1 cellular context compared by ENCODE assay signal in the genomic region with DNA sequence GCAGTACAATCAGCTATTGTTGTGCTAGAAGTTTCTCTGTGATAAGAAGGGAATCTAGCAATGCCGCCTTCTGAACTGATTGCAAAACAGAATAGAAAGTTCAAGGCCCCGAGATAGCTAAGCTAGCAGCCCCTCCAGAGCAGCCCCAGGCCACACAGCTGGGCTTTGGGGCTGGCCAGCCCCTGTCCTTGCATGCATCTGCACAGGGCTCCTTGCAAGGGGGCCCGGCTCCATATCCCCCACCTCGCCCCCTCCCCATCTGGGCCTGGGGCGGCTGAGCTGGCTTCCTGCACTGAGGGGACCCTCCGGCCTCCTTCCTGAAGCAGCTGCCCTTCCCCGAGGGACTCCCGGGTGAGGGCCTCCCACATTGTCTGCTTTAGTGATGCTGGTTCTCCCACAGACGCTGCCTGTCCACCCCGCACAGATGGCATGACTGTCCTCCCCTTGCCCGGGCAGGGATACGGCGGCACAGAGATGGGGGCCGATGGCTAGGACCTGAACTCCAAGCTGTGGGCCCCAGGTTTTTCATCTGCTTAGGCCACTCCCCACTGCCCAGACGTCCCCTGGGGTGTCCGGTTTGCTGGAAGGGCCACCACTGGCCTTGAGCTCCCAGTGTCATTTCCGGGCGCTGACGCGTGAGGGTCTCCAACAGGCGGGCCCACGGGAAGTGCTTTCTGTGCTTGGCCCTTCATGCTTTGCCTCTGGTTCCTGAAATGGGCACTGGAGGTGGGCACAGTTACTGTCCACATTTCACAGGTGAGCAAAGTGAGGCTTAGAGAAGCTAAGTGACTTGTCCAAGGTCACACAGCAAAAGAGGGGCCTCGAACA.
TF ChIP-seq lines count a peak whose summit lies in the region.

No MANE protein-coding gene starts in this region.

TF ChIP-seq in HepG2, 621 proteins besides CTCF, POLR2A, EP300 and RAD21 (continued from another document and continues in another):
- TF ChIP-seq, protein P1, sequence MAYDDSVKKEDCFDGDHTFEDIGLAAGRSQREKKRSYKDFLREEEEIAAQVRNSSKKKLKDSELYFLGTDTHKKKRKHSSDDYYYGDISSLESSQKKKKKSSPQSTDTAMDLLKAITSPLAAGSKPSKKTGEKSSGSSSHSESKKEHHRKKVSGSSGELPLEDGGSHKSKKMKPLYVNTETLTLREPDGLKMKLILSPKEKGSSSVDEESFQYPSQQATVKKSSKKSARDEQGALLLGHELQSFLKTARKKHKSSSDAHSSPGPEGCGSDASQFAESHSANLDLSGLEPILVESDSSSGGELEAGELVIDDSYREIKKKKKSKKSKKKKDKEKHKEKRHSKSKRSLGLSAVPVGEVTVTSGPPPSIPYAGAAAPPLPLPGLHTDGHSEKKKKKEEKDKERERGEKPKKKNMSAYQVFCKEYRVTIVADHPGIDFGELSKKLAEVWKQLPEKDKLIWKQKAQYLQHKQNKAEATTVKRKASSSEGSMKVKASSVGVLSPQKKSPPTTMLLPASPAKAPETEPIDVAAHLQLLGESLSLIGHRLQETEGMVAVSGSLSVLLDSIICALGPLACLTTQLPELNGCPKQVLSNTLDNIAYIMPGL (CRISPR knock-in tag; IDR thresholded peaks at IDR 0.05; ENCODE audit: borderline replicate concordance in 1 of 2, low read depth in 1 of 2), result peak in 1 of 2 experiments; percentile 18; a peak in 1 of 4 replicates
- peak; percentile 68; the same call in 1 of the 2 replicates for TF ChIP-seq ZNF292 (CRISPR knock-in tag; IDR thresholded peaks at IDR 0.05; ENCODE audit: borderline replicate concordance, low read depth)
- peak; percentile 30; the same call in 1 of the 2 replicates for TF ChIP-seq KMT2A (CRISPR knock-in tag; IDR thresholded peaks at IDR 0.05)
- TF ChIP-seq, protein P2, sequence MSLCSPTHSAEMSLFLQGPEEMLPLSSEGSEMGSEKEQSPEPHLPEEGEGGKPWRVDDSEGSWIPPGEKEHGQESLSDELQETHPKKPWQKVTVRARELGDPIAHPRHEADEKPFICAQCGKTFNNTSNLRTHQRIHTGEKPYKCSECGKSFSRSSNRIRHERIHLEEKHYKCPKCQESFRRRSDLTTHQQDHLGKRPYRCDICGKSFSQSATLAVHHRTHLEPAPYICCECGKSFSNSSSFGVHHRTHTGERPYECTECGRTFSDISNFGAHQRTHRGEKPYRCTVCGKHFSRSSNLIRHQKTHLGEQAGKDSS (CRISPR knock-in tag; IDR thresholded peaks at IDR 0.05; ENCODE audit: borderline replicate concordance, low read depth), result peak; percentile 43; the same call in 1 of the 2 replicates
- no peak for TF ChIP-seq ZNF101 (CRISPR knock-in tag; IDR thresholded peaks at IDR 0.05; ENCODE audit: borderline replicate concordance, low read depth)
- TF ChIP-seq ZNF556 (CRISPR knock-in tag; IDR thresholded peaks at IDR 0.05; ENCODE audit: borderline replicate concordance), result peak; percentile 45; the same call in 1 of the 2 replicates
- TF ChIP-seq ELF4 (CRISPR knock-in tag; IDR thresholded peaks at IDR 0.05; ENCODE audit: borderline replicate concordance), result no peak
- TF ChIP-seq HIC2 (CRISPR knock-in tag; IDR thresholded peaks at IDR 0.05; ENCODE audit: low read depth), result 0 out of 2 replicates have a peak, but pooled peaks have one; percentile 41
- no peak for TF ChIP-seq SP1 (IDR thresholded peaks at IDR 0.05)
- TF ChIP-seq SP1 (CRISPR knock-in tag; IDR thresholded peaks at IDR 0.05), result no peak; the same call in 1 of the 2 replicates
- no peak for TF ChIP-seq SIN3B (IDR thresholded peaks at IDR 0.05; ENCODE audit: low read length)
- TF ChIP-seq PTBP1 (IDR thresholded peaks at IDR 0.05; ENCODE audit: low read depth, low read length, poor library complexity, severe bottlenecking), result no peak
- TF ChIP-seq SRSF9 (IDR thresholded peaks at IDR 0.05; ENCODE audit: borderline replicate concordance, insufficient read depth, low read depth, low read length, poor library complexity, severe bottlenecking), result no peak
- TF ChIP-seq ZNF331 (CRISPR knock-in tag; IDR thresholded peaks at IDR 0.05), result peak; percentile 43; the same call in 1 of the 2 replicates
- peak; percentile 48; the same call in 1 of the 2 replicates for TF ChIP-seq DMAP1 (CRISPR knock-in tag; IDR thresholded peaks at IDR 0.05)
- TF ChIP-seq ZSCAN21 (CRISPR knock-in tag; IDR thresholded peaks at IDR 0.05; ENCODE audit: borderline replicate concordance), result no peak
- peak; percentile 65 for TF ChIP-seq THAP11 (CRISPR knock-in tag; IDR thresholded peaks at IDR 0.05)
- 0 out of 2 replicates have a peak, but pooled peaks have one; percentile 69 for TF ChIP-seq ZNF468 (CRISPR knock-in tag; IDR thresholded peaks at IDR 0.05)
- no peak for TF ChIP-seq ZC3H13 (CRISPR knock-in tag; IDR thresholded peaks at IDR 0.05)
- no peak for TF ChIP-seq PLRG1 (conservative IDR thresholded peaks at IDR 0.05)
- TF ChIP-seq, protein P3, sequence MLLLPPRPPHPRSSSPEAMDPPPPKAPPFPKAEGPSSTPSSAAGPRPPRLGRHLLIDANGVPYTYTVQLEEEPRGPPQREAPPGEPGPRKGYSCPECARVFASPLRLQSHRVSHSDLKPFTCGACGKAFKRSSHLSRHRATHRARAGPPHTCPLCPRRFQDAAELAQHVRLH (CRISPR knock-in tag; IDR thresholded peaks at IDR 0.05; ENCODE audit: borderline replicate concordance, low read depth), result 0 out of 2 replicates have a peak, but pooled peaks have one; percentile 35
- TF ChIP-seq ARNTL (CRISPR knock-in tag; IDR thresholded peaks at IDR 0.05), result peak; percentile 16; the same call in 1 of the 2 replicates
- peak; percentile 60; the same call in 1 of the 2 replicates for TF ChIP-seq ETV5 (CRISPR knock-in tag; IDR thresholded peaks at IDR 0.05; ENCODE audit: borderline replicate concordance)
- TF ChIP-seq, protein P4, sequence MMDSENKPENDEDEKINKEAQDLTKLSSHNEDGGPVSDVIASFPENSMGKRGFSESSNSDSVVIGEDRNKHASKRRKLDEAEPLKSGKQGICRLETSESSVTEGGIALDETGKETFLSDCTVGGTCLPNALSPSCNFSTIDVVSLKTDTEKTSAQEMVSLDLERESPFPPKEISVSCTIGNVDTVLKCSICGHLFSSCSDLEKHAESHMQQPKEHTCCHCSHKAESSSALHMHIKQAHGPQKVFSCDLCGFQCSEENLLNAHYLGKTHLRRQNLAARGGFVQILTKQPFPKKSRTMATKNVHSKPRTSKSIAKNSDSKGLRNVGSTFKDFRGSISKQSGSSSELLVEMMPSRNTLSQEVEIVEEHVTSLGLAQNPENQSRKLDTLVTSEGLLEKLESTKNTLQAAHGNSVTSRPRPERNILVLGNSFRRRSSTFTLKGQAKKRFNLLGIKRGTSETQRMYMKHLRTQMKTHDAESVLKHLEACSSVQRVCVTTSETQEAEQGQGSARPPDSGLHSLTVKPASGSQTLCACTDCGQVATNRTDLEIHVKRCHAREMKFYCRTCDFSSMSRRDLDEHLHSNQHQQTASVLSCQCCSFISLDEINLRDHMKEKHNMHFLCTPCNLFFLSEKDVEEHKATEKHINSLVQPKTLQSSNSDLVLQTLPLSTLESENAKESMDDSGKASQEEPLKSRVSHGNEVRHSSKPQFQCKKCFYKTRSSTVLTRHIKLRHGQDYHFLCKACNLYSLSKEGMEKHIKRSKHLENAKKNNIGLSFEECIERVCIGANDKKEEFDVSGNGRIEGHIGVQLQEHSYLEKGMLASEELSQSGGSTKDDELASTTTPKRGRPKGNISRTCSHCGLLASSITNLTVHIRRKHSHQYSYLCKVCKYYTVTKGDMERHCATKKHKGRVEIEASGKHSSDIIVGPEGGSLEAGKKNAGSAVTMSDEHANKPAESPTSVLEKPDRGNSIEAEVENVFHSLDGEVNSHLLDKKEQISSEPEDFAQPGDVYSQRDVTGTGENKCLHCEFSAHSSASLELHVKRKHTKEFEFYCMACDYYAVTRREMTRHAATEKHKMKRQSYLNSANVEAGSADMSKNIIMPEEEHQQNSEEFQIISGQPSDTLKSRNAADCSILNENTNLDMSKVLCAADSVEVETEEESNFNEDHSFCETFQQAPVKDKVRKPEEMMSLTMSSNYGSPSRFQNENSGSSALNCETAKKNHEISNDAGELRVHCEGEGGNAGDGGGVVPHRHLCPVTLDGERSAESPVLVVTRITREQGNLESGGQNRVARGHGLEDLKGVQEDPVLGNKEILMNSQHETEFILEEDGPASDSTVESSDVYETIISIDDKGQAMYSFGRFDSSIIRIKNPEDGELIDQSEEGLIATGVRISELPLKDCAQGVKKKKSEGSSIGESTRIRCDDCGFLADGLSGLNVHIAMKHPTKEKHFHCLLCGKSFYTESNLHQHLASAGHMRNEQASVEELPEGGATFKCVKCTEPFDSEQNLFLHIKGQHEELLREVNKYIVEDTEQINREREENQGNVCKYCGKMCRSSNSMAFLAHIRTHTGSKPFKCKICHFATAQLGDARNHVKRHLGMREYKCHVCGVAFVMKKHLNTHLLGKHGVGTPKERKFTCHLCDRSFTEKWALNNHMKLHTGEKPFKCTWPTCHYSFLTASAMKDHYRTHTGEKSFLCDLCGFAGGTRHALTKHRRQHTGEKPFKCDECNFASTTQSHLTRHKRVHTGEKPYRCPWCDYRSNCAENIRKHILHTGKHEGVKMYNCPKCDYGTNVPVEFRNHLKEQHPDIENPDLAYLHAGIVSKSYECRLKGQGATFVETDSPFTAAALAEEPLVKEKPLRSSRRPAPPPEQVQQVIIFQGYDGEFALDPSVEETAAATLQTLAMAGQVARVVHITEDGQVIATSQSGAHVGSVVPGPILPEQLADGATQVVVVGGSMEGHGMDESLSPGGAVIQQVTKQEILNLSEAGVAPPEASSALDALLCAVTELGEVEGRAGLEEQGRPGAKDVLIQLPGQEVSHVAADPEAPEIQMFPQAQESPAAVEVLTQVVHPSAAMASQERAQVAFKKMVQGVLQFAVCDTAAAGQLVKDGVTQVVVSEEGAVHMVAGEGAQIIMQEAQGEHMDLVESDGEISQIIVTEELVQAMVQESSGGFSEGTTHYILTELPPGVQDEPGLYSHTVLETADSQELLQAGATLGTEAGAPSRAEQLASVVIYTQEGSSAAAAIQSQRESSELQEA (CRISPR knock-in tag; IDR thresholded peaks at IDR 0.05; ENCODE audit: not compliant biosample characterization), result no peak
- no peak for TF ChIP-seq FOXK1 (CRISPR knock-in tag; IDR thresholded peaks at IDR 0.05; ENCODE audit: borderline replicate concordance, low read depth)
- TF ChIP-seq ZNF136 (CRISPR knock-in tag; IDR thresholded peaks at IDR 0.05; ENCODE audit: low read depth), result no peak
- TF ChIP-seq HNF4G (IDR thresholded peaks at IDR 0.05; ENCODE audit: borderline replicate concordance, low read depth, low read length), result peak; percentile 85
- no peak; the same call in 1 of the 2 replicates for TF ChIP-seq HNF4G (CRISPR knock-in tag; IDR thresholded peaks at IDR 0.05; ENCODE audit: borderline replicate concordance, low read depth)
- TF ChIP-seq TSC22D2 (CRISPR knock-in tag; IDR thresholded peaks at IDR 0.05; ENCODE audit: borderline replicate concordance), result no peak
- 0 out of 2 replicates have a peak, but pooled peaks have one; percentile 4 for TF ChIP-seq YEATS2 (CRISPR knock-in tag; IDR thresholded peaks at IDR 0.05; ENCODE audit: borderline replicate concordance)
- peak; percentile 76; the same call in 1 of the 2 replicates for TF ChIP-seq ZFP91 (CRISPR knock-in tag; IDR thresholded peaks at IDR 0.05; ENCODE audit: borderline replicate concordance)
- peak; percentile 32; the same call in 1 of the 2 replicates for TF ChIP-seq ZNF138 (CRISPR knock-in tag; IDR thresholded peaks at IDR 0.05; ENCODE audit: low read depth)
- TF ChIP-seq RAD51 (IDR thresholded peaks at IDR 0.05; ENCODE audit: borderline replicate concordance), result no peak
- TF ChIP-seq, protein P5, sequence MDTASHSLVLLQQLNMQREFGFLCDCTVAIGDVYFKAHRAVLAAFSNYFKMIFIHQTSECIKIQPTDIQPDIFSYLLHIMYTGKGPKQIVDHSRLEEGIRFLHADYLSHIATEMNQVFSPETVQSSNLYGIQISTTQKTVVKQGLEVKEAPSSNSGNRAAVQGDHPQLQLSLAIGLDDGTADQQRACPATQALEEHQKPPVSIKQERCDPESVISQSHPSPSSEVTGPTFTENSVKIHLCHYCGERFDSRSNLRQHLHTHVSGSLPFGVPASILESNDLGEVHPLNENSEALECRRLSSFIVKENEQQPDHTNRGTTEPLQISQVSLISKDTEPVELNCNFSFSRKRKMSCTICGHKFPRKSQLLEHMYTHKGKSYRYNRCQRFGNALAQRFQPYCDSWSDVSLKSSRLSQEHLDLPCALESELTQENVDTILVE (CRISPR knock-in tag; IDR thresholded peaks at IDR 0.05), result no peak
- TF ChIP-seq TAF1 (CRISPR knock-in tag; IDR thresholded peaks at IDR 0.05), result peak; percentile 92
- no peak; the same call in none of the 2 replicates for TF ChIP-seq ZC3H4 (CRISPR knock-in tag; IDR thresholded peaks at IDR 0.05; ENCODE audit: borderline replicate concordance)
- peak; percentile 82 for TF ChIP-seq ISL2 (CRISPR knock-in tag; IDR thresholded peaks at IDR 0.05)
- no peak for TF ChIP-seq ZUFSP (CRISPR knock-in tag; IDR thresholded peaks at IDR 0.05; ENCODE audit: borderline replicate concordance)
- no peak for TF ChIP-seq RFX5 (IDR thresholded peaks at IDR 0.05; ENCODE audit: low read depth, low read length)
